ENCODE assay signal across 8 cellular contexts in genomic region chr5:2038337-2039179, GRCh38.
DNase-seq lines count a peak whose midpoint lies in the region; ATAC-seq lines count a peak whose summit lies in the region.

No MANE protein-coding gene starts in this region.

- POLR2A ChIA-PET in T-cell (lab: Charles Lee), result no interaction called here

- H3K4me3 ChIP-seq in skeletal muscle cell (ENCODE audit: low read depth, low read length), result peak overlapping the region; percentile 37

- no peaks in the 10 kb centered on the region for H3K4me1 Mint-ChIP-seq in T-cell

- ATAC-seq in GM21717 (IDR thresholded peaks at IDR 0.05; ENCODE audit: unreplicated experiment) (peak; percentile 96), T-cell (replicated peaks in 1 of 4) (peak; percentile 82 to 90 (median 85))

- no peaks in the 10 kb centered on the region for H3K36me3 Mint-ChIP-seq in T-cell

- CTCF ChIA-PET in T-cell (lab: Charles Lee), result interaction anchor here in 1 of 2 donors (1.3 kb wide), 1 partner anchor 14 kb away, joined by 3 read pairs; no protein-coding TSS in a partner anchor

- H3K27ac Mint-ChIP-seq in T-cell, result no peak overlapping the region

- peaks cover 35 to 38% of the 10 kb centered on the region in 2 donors for H3K27me3 Mint-ChIP-seq in T-cell

- H3K4me3 Mint-ChIP-seq in T-cell, result peak overlapping the region; percentile 47 to 57 (median 56)

- no peaks in the 10 kb centered on the region for H3K9me3 Mint-ChIP-seq in T-cell

- in situ Hi-C loops in KBM-7 (cut with MboI; ENCODE audit: low pct_unique_long_range_greater_than_20kb, low sequenced_read_pairs), result no loop called here

- DNase-seq in ELF-1 (ENCODE audit: low read depth, low spot score) (peak; percentile 97), KBM-7 (peak; percentile 72), T-cell (peak in 31 of 34 experiments; percentile 4 to 59 (median 36)), amniotic epithelial cell (ENCODE audit: low read depth) (peak; percentile 4), hepatic stellate cell (ENCODE audit: low spot score) (peak; percentile 72), skeletal muscle cell (ENCODE audit: low read depth) (no peak), A172 (ENCODE audit: low spot score) (no peak)

Comparison
In these comparisons a context has a peak if more than half of its experiments do, and no peak if none do; other contexts are left out.
1. DNase-seq: peak in ELF-1 (single experiment), KBM-7 (single experiment), T-cell (31 of 34), amniotic epithelial cell (single experiment) and hepatic stellate cell (single experiment); none in skeletal muscle cell (single experiment) and A172 (single experiment).